In genomic region chr10:23055424-23056191, GRCh38 we compare ENCODE assay signal across 22 cellular contexts. TPM values are rescaled to one million over a fixed set of nuclear protein-coding genes. Genes with fewer than 3 reads are reported as not detected.
DNase-seq lines count a peak whose midpoint lies in the region; ATAC-seq, FAIRE-seq and TF ChIP-seq lines count a peak whose summit lies in the region.
"Had no signal": no experiment of that assay in that cellular context is flagged by ENCODE, and none has a peak within 500 bp of the region (broad histone marks: within the 10 kb centered on the region; RNA-seq: fewer than 3 reads in every experiment).

No MANE protein-coding gene starts in this region.

- ATAC-seq in GM18868 (IDR thresholded peaks at IDR 0.05; ENCODE audit: unreplicated experiment): no peak
- ATAC-seq: left lung, psoas muscle had no signal

- H3K4me1 Mint-ChIP-seq in CD8-positive, alpha-beta memory T cell: no peaks in the 10 kb centered on the region
- peaks cover 57% of the 10 kb centered on the region for H3K4me1 Mint-ChIP-seq in nephron progenitor cell

- POLR2A ChIA-PET in CD8-positive, alpha-beta memory T cell (lab: Charles Lee): no interaction called here
- POLR2A ChIA-PET in H1 (lab: Charles Lee; ENCODE audit: partially characterized antibody): interaction anchor here (0.6 to 3.2 kb wide), 12 partner anchors 8 to 372 kb away, joined by 3 to 17 read pairs (median 4); partner anchors contain the start of gene ARMC3

- no peaks in the 10 kb centered on the region for H3K4me1 ChIP-seq in CD8-positive, alpha-beta memory T cell (ENCODE audit: insufficient read depth, low read length)
- peaks cover 53% of the 10 kb centered on the region for H3K4me1 ChIP-seq in HUES48 (ENCODE audit: control insufficient read depth, insufficient read depth, low read length)
- peaks cover 0 to 29% (median 10%) of the 10 kb centered on the region in 4 experiments; a peak in 5 of 7 replicates for H3K4me1 ChIP-seq in H1 (replicated peaks in 1 of 4; ENCODE audit: control insufficient read depth in 3 of 4, insufficient read depth in 4 of 4, low read length in 3 of 4)
- H3K4me1 ChIP-seq in Karpas-422 (ENCODE audit: low read length): no peaks in the 10 kb centered on the region
- H3K4me1 ChIP-seq: left lung, psoas muscle had no signal

- no peaks in the 10 kb centered on the region for H3K79me2 ChIP-seq in H1 (ENCODE audit: control insufficient read depth in 1 of 2, insufficient read depth in 2 of 2, low read length in 2 of 2)
- H3K79me2 ChIP-seq in Karpas-422 (ENCODE audit: low read length): no peaks in the 10 kb centered on the region

- H3K4me2 ChIP-seq in H1 (ENCODE audit: insufficient read depth in 1 of 2, low read depth in 2 of 2, low read length in 2 of 2) (peak overlapping the region in 1 of 2 experiments; percentile 62; a peak in 3 of 4 replicates), Karpas-422 (ENCODE audit: low read depth, low read length, poor library complexity, severe bottlenecking) (no peak overlapping the region)

- H2BK120ac ChIP-seq in H1 (replicated peaks; ENCODE audit: low read depth, low read length): peak overlapping the region; percentile 96

- H2BK15ac ChIP-seq in H1 (ENCODE audit: low read length): no peak overlapping the region

- no peak overlapping the region for H2AK5ac ChIP-seq in H1 (ENCODE audit: low read depth, low read length)

- H4K20me1 ChIP-seq in H1 (replicated peaks in 1 of 2; ENCODE audit: control insufficient read depth in 1 of 2, insufficient read depth in 2 of 2, low read length in 2 of 2): no peaks in the 10 kb centered on the region
- H4K20me1 ChIP-seq in Karpas-422 (ENCODE audit: insufficient read depth, low read depth, low read length): no peaks in the 10 kb centered on the region

- no peak overlapping the region for H2AFZ ChIP-seq in H1 (ENCODE audit: low read length)
- no peak overlapping the region for H2AFZ ChIP-seq in Karpas-422 (ENCODE audit: low read length)

- no peaks in the 10 kb centered on the region for H3K9me3 ChIP-seq in CD8-positive, alpha-beta memory T cell (ENCODE audit: low read length)
- H3K9me3 ChIP-seq in HUES48 (ENCODE audit: control insufficient read depth, insufficient read depth, low read length): no peaks in the 10 kb centered on the region
- no peaks in the 10 kb centered on the region for H3K9me3 ChIP-seq in H1 (ENCODE audit: insufficient read depth in 2 of 2, low read depth in 1 of 2, low read length in 1 of 2)
- H3K9me3 ChIP-seq in Karpas-422 (ENCODE audit: low read length): no peaks in the 10 kb centered on the region
- H3K9me3 ChIP-seq: left lung, neutrophil, thoracic aorta had no signal

- CTCF ChIA-PET in CD8-positive, alpha-beta memory T cell (lab: Charles Lee): no interaction called here
- CTCF ChIA-PET in H1 (lab: Charles Lee; ENCODE audit: partially characterized antibody): interaction anchor here (1.1 to 1.2 kb wide), 2 partner anchors 9 to 58 kb away, joined by 3 read pairs; no protein-coding TSS in a partner anchor

- H3K4me3 ChIP-seq in CD8-positive, alpha-beta memory T cell (ENCODE audit: low read length): no peak overlapping the region
- H3K4me3 ChIP-seq in HUES48 (ENCODE audit: low read depth, low read length): no peak overlapping the region
- H3K4me3 ChIP-seq in H1 (ENCODE audit: extremely low read depth in 1 of 4, insufficient read depth in 2 of 4, low read depth in 3 of 4, low read length in 4 of 4): 0 out of 8 replicates have a peak overlapping the region, but pooled peaks of 1 of the 4 experiments have one; percentile 1
- no peak overlapping the region for H3K4me3 ChIP-seq in Karpas-422 (ENCODE audit: low read length)
- H3K4me3 ChIP-seq: left lung, psoas muscle, thoracic aorta had no signal

- TF ChIP-seq EP300 in H1 (IDR thresholded peaks at IDR 0.05; ENCODE audit: borderline replicate concordance in 1 of 2, low read depth in 2 of 2, low read length in 2 of 2): no peak

- H3K27ac Mint-ChIP-seq in CD8-positive, alpha-beta memory T cell: no peak overlapping the region
- H3K27ac Mint-ChIP-seq in nephron progenitor cell: peak overlapping the region; percentile 99

- FAIRE-seq in H1 (lab: Jason Lieb, UNC): peak; percentile 13
- FAIRE-seq: endometrium had no signal

- TF ChIP-seq CTCF in H1 (IDR thresholded peaks at IDR 0.05; ENCODE audit: control extremely low read depth in 1 of 3, insufficient read depth in 1 of 3, low read depth in 1 of 3, low read length in 3 of 3) (no peak), nephron progenitor cell (IDR thresholded peaks at IDR 0.05) (no peak)

- H3K27me3 Mint-ChIP-seq in CD8-positive, alpha-beta memory T cell: peaks cover 26 to 59% of the 10 kb centered on the region in 2 donors
- H3K27me3 Mint-ChIP-seq in nephron progenitor cell (ENCODE audit: low read depth, poor library complexity): peaks cover 8% of the 10 kb centered on the region

- H3K23ac ChIP-seq in H1 (ENCODE audit: insufficient read length): no peak overlapping the region

- no peaks in the 10 kb centered on the region for H3K36me3 ChIP-seq in CD8-positive, alpha-beta memory T cell (ENCODE audit: insufficient read depth, low read length)
- no peaks in the 10 kb centered on the region for H3K36me3 ChIP-seq in HUES48 (ENCODE audit: control insufficient read depth, insufficient read depth, low read length)
- H3K36me3 ChIP-seq in H1 (ENCODE audit: control insufficient read depth in 2 of 4, insufficient read depth in 4 of 4, low read length in 3 of 4): no peaks in the 10 kb centered on the region
- no peaks in the 10 kb centered on the region for H3K36me3 ChIP-seq in Karpas-422 (ENCODE audit: insufficient read depth, low read length)
- H3K36me3 ChIP-seq: brain microvascular endothelial cell, left lung, neutrophil, thoracic aorta had no signal

- no peak overlapping the region for H4K8ac ChIP-seq in H1 (ENCODE audit: extremely low read depth, insufficient read depth, low read length)

- H3K27ac ChIP-seq in CD8-positive, alpha-beta memory T cell (ENCODE audit: low read depth, low read length): peak overlapping the region; percentile 12
- peak overlapping the region; percentile 79 for H3K27ac ChIP-seq in HUES48 (ENCODE audit: low read depth, low read length)
- H3K27ac ChIP-seq in H1 (ENCODE audit: low read depth, low read length): peak overlapping the region; percentile 82; the same call in 1 of the 2 replicates
- H3K27ac ChIP-seq in Karpas-422 (ENCODE audit: low read length): no peak overlapping the region
- H3K27ac ChIP-seq: brain microvascular endothelial cell, C4-2B, left lung, neutrophil, psoas muscle, thoracic aorta had no signal

- no peak overlapping the region for H3K14ac ChIP-seq in H1 (ENCODE audit: insufficient read length)

- 3% methylated on average over 7 of the region's 7 CpGs; no CpG with 5 or more reads in 1 of the 2 experiments for WGBS in H1 (ENCODE audit: extremely low coverage in 1 of 2, insufficient coverage in 1 of 2, insufficient read length in 1 of 2, insufficient replicate concordance in 2 of 2, low coverage in 1 of 2, low lambda C conversion rate in 2 of 2, missing lambda C conversion rate in 1 of 2), 2 experiments

- H2BK5ac ChIP-seq in H1 (ENCODE audit: low read depth, low read length): peak overlapping the region; percentile 92; the same call in 1 of the 2 replicates

- H3K18ac ChIP-seq in H1 (ENCODE audit: extremely low read depth, low read length): no peak overlapping the region; the same call in 1 of the 2 replicates

- H3K36me3 Mint-ChIP-seq in CD8-positive, alpha-beta memory T cell: no peaks in the 10 kb centered on the region
- H3K36me3 Mint-ChIP-seq in nephron progenitor cell (ENCODE audit: low read depth): peaks cover 22% of the 10 kb centered on the region

- no peaks in the 10 kb centered on the region for H3K23me2 ChIP-seq in H1 (ENCODE audit: low read depth, low read length)

- H4K5ac ChIP-seq in H1 (ENCODE audit: insufficient read length, low read depth, low read length): peak overlapping the region; percentile 67

- H3K9me3 Mint-ChIP-seq in CD8-positive, alpha-beta memory T cell: peaks cover 4 to 13% (median 9%) of the 10 kb centered on the region in 5 donors
- peaks cover 24% of the 10 kb centered on the region for H3K9me3 Mint-ChIP-seq in nephron progenitor cell

- H3K4me3 Mint-ChIP-seq in CD8-positive, alpha-beta memory T cell: no peak overlapping the region
- H3K4me3 Mint-ChIP-seq in nephron progenitor cell: peak overlapping the region; percentile 25

- H4K91ac ChIP-seq in H1 (replicated peaks; ENCODE audit: insufficient read length, low read length): no peak overlapping the region

- H3K79me1 ChIP-seq in H1 (ENCODE audit: low read depth, low read length): no peaks in the 10 kb centered on the region

- DNase-seq in CD8-positive, alpha-beta memory T cell: no peak
- peak in 1 of 2 experiments; percentile 40 for DNase-seq in H1 (ENCODE audit: low read depth in 1 of 2, low spot score in 2 of 2)
- no peak for DNase-seq in nephron progenitor cell
- no peak for DNase-seq in activated CD8-positive, alpha-beta memory T cell treated with anti-CD3 and anti-CD28 coated beads, Interleukin-2, amount 50 U/mL, for 48 hours
- no peak for DNase-seq in epidermal melanocyte (ENCODE audit: insufficient read length, low spot score)
- no peak for DNase-seq in Karpas-422
- DNase-seq: activated CD4-positive, alpha-beta T cell treated with anti-CD3 and anti-CD28 coated beads, Interleukin-2, amount 50 U/mL, for 4 hours; activated gamma-delta T cell; brain microvascular endothelial cell; KG1; left lung; NCI-H2081; NCI-H510A; psoas muscle; stimulated activated CD4-positive, alpha-beta T cell treated with anti-CD3 and anti-CD28 coated beads, Interleukin-4, amount 100 ng/mL, for 1 hour; stimulated activated naive CD4-positive, alpha-beta T cell had no signal

- H3K4ac ChIP-seq in H1 (replicated peaks; ENCODE audit: insufficient read length, low read depth, low read length): peak overlapping the region; percentile 19

- peak overlapping the region; percentile 40; the same call in 1 of the 2 replicates for H2BK12ac ChIP-seq in H1 (ENCODE audit: low read depth, low read length)

- no peak for TF ChIP-seq RAD21 in H1 (IDR thresholded peaks at IDR 0.05 in 1 of 2, conservative IDR thresholded peaks at IDR 0.05 in 1 of 2; ENCODE audit: low read depth in 2 of 2, low read length in 2 of 2)

- no peak overlapping the region for H2BK20ac ChIP-seq in H1 (ENCODE audit: low read length)

- no peaks in the 10 kb centered on the region for H3K27me3 ChIP-seq in CD8-positive, alpha-beta memory T cell (ENCODE audit: insufficient read depth, low read length, poor library complexity, severe bottlenecking)
- H3K27me3 ChIP-seq in HUES48 (ENCODE audit: control insufficient read depth, insufficient read depth, low read length): no peaks in the 10 kb centered on the region; the same call in 1 of the 2 replicates
- no peaks in the 10 kb centered on the region for H3K27me3 ChIP-seq in H1 (replicated peaks in 1 of 4; ENCODE audit: control insufficient read depth in 3 of 4, extremely low read depth in 1 of 4, insufficient read depth in 3 of 4, low read length in 3 of 4)
- H3K27me3 ChIP-seq in Karpas-422 (ENCODE audit: low read length): no peaks in the 10 kb centered on the region
- H3K27me3 ChIP-seq: left lung, neutrophil had no signal

- H3K9me2 ChIP-seq in Karpas-422 (replicated peaks; ENCODE audit: insufficient read depth, low read length): no peaks in the 10 kb centered on the region

- no peak overlapping the region for H3K56ac ChIP-seq in H1 (replicated peaks; ENCODE audit: insufficient read length, low read depth, low read length)

- H3K9ac ChIP-seq in HUES48 (ENCODE audit: low read depth, low read length) (peak overlapping the region; percentile 76), H1 (replicated peaks in 1 of 4; ENCODE audit: extremely low read depth in 1 of 4, low read depth in 3 of 4, low read length in 3 of 4) (peak overlapping the region in 3 of 4 experiments; percentile 73 to 79 (median 75); a peak in 6 of 7 replicates), Karpas-422 (ENCODE audit: low read length) (no peak overlapping the region)

- TF ChIP-seq POLR2A in H1 (IDR thresholded peaks at IDR 0.05; ENCODE audit: control extremely low read depth in 1 of 2, low read depth in 2 of 2, low read length in 2 of 2): peak in 1 of 2 experiments; percentile 77; a peak in 2 of 3 replicates

RNA-seq across cellular contexts. Expression of gene MSRB2, which starts 39.8 kb away (rescaled TPM):
- 1 to 10 TPM; 3.2 to 4.3 TPM for total RNA-seq in CD8-positive, alpha-beta memory T cell
- 12.6 TPM for polyA plus RNA-seq in CD8-positive, alpha-beta memory T cell
- 9.6 and 11.0 TPM in 2 replicates for total RNA-seq in H1 (2021; fragmentation: NEBNext Ultra II Directional; extraction: Animal tissue kit (Norgen Biotek cat#: 25700))
- 11.6 and 13.9 TPM in 2 replicates for polyA plus RNA-seq in H1 (2011; rRNA removed)
- 12.1 TPM for polyA plus RNA-seq in H1 (2011; cell fraction: cytosol; rRNA removed)
- 11.7 TPM for polyA plus RNA-seq in H1 (2011; cell fraction: nucleus; rRNA removed)
- 15.3 to 18.6 TPM (median 16.3 TPM) in 4 replicates for polyA plus RNA-seq in H1 (2012, experiment 1 of 2)
- 7.8 TPM for polyA plus RNA-seq in H1 (2012, experiment 2 of 2)
- 6.0 TPM for polyA plus RNA-seq in H1 (2013, experiment 1 of 2)
- polyA plus RNA-seq in H1 (2013, experiment 2 of 2): 5.0 TPM
- polyA minus RNA-seq in H1 (2011; rRNA and poly(A)+ RNA removed): 9.6 and 13.4 TPM in 2 replicates
- 1.6 TPM for polyA minus RNA-seq in H1 (2011; cell fraction: cytosol; rRNA and poly(A)+ RNA removed)
- 5.8 TPM for polyA minus RNA-seq in H1 (2011; cell fraction: nucleus; rRNA and poly(A)+ RNA removed)
- 9.7 and 12.3 TPM in 2 replicates for total RNA-seq in Karpas-422 (2014; rRNA removed; shearing (Covaris generic); ENCODE audit: low replicate concordance)
